Comparison of ENCODE assay signal across 9 cellular contexts in the genomic region with DNA sequence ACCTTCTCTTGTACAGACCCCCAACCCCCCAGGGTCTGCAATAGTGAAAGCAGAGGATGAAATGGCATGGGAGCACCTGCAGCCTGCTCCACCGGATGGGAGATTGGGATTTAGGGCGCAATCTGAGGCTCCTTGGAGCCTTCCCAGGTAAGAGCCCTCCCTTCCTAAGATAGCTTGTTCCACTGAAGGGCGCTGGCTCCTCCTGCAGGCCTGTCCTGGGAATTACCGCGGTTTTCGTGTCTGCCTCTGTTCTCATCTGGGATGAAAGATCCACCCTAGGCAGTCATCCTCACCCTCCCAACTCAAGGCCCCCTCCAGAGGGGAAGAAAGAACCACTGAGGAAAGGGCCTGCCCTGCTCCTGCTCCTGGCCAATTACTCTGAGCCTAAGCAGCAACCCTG.
DNase-seq lines count a peak whose midpoint lies in the region; ATAC-seq and TF ChIP-seq lines count a peak whose summit lies in the region.
"Had no signal": no experiment of that assay in that cellular context is flagged by ENCODE, and none has a peak within 500 bp of the region (broad histone marks: within the 10 kb centered on the region; RNA-seq: fewer than 3 reads in every experiment).

No MANE protein-coding gene starts in this region.

- H3K9me3 ChIP-seq in MG63, result no peaks in the 10 kb centered on the region
- no peaks in the 10 kb centered on the region for H3K9me3 ChIP-seq in effector memory CD4-positive, alpha-beta T cell (ENCODE audit: control insufficient read depth, low read length)

- DNase-seq in stimulated activated CD4-positive, alpha-beta T cell treated with anti-CD3 and anti-CD28 coated beads, Interleukin-15, amount 100 ng/mL, for 24 hours, result peak; percentile 16
- no peak for DNase-seq in stimulated activated CD4-positive, alpha-beta T cell treated with anti-CD3 and anti-CD28 coated beads, Interleukin-1b, Interleukin-23, amount 100 ng/mL, for 48 hours
- DNase-seq in RWPE1 (ENCODE audit: low spot score) (peak; percentile 14), germinal center (ENCODE audit: low spot score) (peak; percentile 1), MG63 (no peak)
- peak; percentile 9 for DNase-seq in stimulated activated naive CD8-positive, alpha-beta T cell treated with anti-CD3 and anti-CD28 coated beads, Interleukin-15, Interleukin-2, amounts not matched to agents 100 U/mL and 50 U/mL, for 24 hours
- DNase-seq in effector memory CD4-positive, alpha-beta T cell, result no peak

- H3K4me1 ChIP-seq in effector memory CD4-positive, alpha-beta T cell (ENCODE audit: control insufficient read depth, insufficient read depth, low read length, poor library complexity, severe bottlenecking), result no peaks in the 10 kb centered on the region

- CTCF ChIA-PET in RWPE1 (lab: Yijun Ruan, JAX), result interaction anchor here (0.6 kb wide), 2 partner anchors 525 to 680 kb away, joined by 3 to 4 read pairs; no protein-coding TSS in a partner anchor

- no peak overlapping the region for H3K4me3 ChIP-seq in MG63
- H3K4me3 ChIP-seq in effector memory CD4-positive, alpha-beta T cell (ENCODE audit: insufficient read depth, low read depth, low read length, poor library complexity, severe bottlenecking), result no peak overlapping the region

- no peak overlapping the region for H3K27ac ChIP-seq in RWPE1
- H3K27ac ChIP-seq in effector memory CD4-positive, alpha-beta T cell (ENCODE audit: insufficient read depth, low read length, poor library complexity, severe bottlenecking), result no peak overlapping the region

- H3K36me3 ChIP-seq in MG63, result no peaks in the 10 kb centered on the region
- no peaks in the 10 kb centered on the region for H3K36me3 ChIP-seq in effector memory CD4-positive, alpha-beta T cell (ENCODE audit: control insufficient read depth, insufficient read depth, low read length)

- POLR2A ChIA-PET in RWPE1 (lab: Yijun Ruan, JAX; ENCODE audit: low non-redundant PET), result no interaction called here

- peak; percentile 34 for TF ChIP-seq CTCF in RWPE1 (conservative IDR thresholded peaks at IDR 0.05; ENCODE audit: low read depth)

- ATAC-seq in HG03175 (IDR thresholded peaks at IDR 0.05; ENCODE audit: unreplicated experiment), result peak; percentile 50
- ATAC-seq in stimulated activated naive CD8-positive, alpha-beta T cell treated with anti-CD3 and anti-CD28 coated beads, Interleukin-15, Interleukin-2, amounts not matched to agents 100 U/mL and 50 U/mL, for 24 hours, result no peak
- ATAC-seq: activated naive CD4-positive, alpha-beta T cell treated with anti-CD3 and anti-CD28 coated beads, Interleukin-2, amount 50 U/mL, for 72 hours had no signal

- H3K27me3 ChIP-seq in MG63, result no peaks in the 10 kb centered on the region
- no peaks in the 10 kb centered on the region for H3K27me3 ChIP-seq in effector memory CD4-positive, alpha-beta T cell (replicated peaks; ENCODE audit: control insufficient read depth, insufficient read depth, low read length, poor library complexity, severe bottlenecking)

Comparison
In these comparisons a context has a peak if more than half of its experiments do, and no peak if none do; other contexts are left out.
1. DNase-seq: peak in stimulated activated CD4-positive, alpha-beta T cell treated with anti-CD3 and anti-CD28 coated beads, Interleukin-15, amount 100 ng/mL, for 24 hours (single experiment), RWPE1 (single experiment), germinal center (single experiment) and stimulated activated naive CD8-positive, alpha-beta T cell treated with anti-CD3 and anti-CD28 coated beads, Interleukin-15, Interleukin-2, amounts not matched to agents 100 U/mL and 50 U/mL, for 24 hours (single experiment); none in stimulated activated CD4-positive, alpha-beta T cell treated with anti-CD3 and anti-CD28 coated beads, Interleukin-1b, Interleukin-23, amount 100 ng/mL, for 48 hours (single experiment), MG63 (single experiment) and effector memory CD4-positive, alpha-beta T cell (0 of 3).